11 cellular contexts compared by ENCODE assay signal in genomic region chr7:92586403-92586802, GRCh38. TPM values are rescaled to one million over a fixed set of nuclear protein-coding genes. Genes with fewer than 3 reads are reported as not detected.
A peak's percentile ranks its signal among the peaks of the same experiment; 100 is the strongest.
DNase-seq lines count a peak whose midpoint lies in the region; ATAC-seq and TF ChIP-seq lines count a peak whose summit lies in the region.
"Had no signal": no experiment of that assay in that cellular context is flagged by ENCODE, and none has a peak within 500 bp of the region (broad histone marks: within the 10 kb centered on the region; RNA-seq: fewer than 3 reads in every experiment).

No MANE protein-coding gene starts in this region.

- peaks cover 52% of the 10 kb centered on the region for H3K36me3 Mint-ChIP-seq in activated CD4-positive, alpha-beta memory T cell treated with anti-CD3 and anti-CD28 coated beads, Interleukin-2, amount 10 ng/mL, durations not matched to agents 7 days and 5 days (ENCODE audit: low read depth)

- CTCF ChIA-PET in activated CD4-positive, alpha-beta memory T cell treated with anti-CD3 and anti-CD28 coated beads, Interleukin-2, amount 10 ng/mL, durations not matched to agents 7 days and 5 days (lab: Charles Lee) = interaction anchor here (2.0 kb wide), 1 partner anchor 58 kb away, joined by 6 read pairs; the partner anchor contains the start of genes PEX1 and RBM48

- POLR2A ChIA-PET in activated CD4-positive, alpha-beta memory T cell treated with anti-CD3 and anti-CD28 coated beads, Interleukin-2, amount 10 ng/mL, durations not matched to agents 7 days and 5 days (lab: Charles Lee) = no interaction called here

- H3K4me3 ChIP-seq in AG10803 (ENCODE audit: low read length) = no peak overlapping the region
- no peak overlapping the region for H3K4me3 ChIP-seq in foreskin fibroblast (ENCODE audit: low read depth in 1 of 2, low read length in 2 of 2)
- H3K4me3 ChIP-seq in mucosa of descending colon = no peak overlapping the region
- H3K4me3 ChIP-seq: adrenal gland, gastrocnemius medialis had no signal

- H3K36me3 ChIP-seq in mucosa of descending colon (ENCODE audit: low read depth) = no peaks in the 10 kb centered on the region
- H3K36me3 ChIP-seq: adrenal gland, gastrocnemius medialis had no signal

- H3K4me3 Mint-ChIP-seq in activated CD4-positive, alpha-beta memory T cell treated with anti-CD3 and anti-CD28 coated beads, Interleukin-2, amount 10 ng/mL, durations not matched to agents 7 days and 5 days = no peak overlapping the region

- peak overlapping the region; percentile 57 for H3K27ac Mint-ChIP-seq in activated CD4-positive, alpha-beta memory T cell treated with anti-CD3 and anti-CD28 coated beads, Interleukin-2, amount 10 ng/mL, durations not matched to agents 7 days and 5 days

- ATAC-seq in HG03571 (IDR thresholded peaks at IDR 0.05; ENCODE audit: unreplicated experiment) (no peak), mucosa of descending colon (no peak), GM18511 (IDR thresholded peaks at IDR 0.05; ENCODE audit: unreplicated experiment) (no peak)
- ATAC-seq: gastrocnemius medialis had no signal

- peaks cover 60% of the 10 kb centered on the region for H3K4me1 Mint-ChIP-seq in activated CD4-positive, alpha-beta memory T cell treated with anti-CD3 and anti-CD28 coated beads, Interleukin-2, amount 10 ng/mL, durations not matched to agents 7 days and 5 days

- intact Hi-C loops in mucosa of descending colon (cut with DNase I, micrococcal nuclease) = no loop called here

- peaks cover 4% of the 10 kb centered on the region for H3K9me3 Mint-ChIP-seq in activated CD4-positive, alpha-beta memory T cell treated with anti-CD3 and anti-CD28 coated beads, Interleukin-2, amount 10 ng/mL, durations not matched to agents 7 days and 5 days

- no peaks in the 10 kb centered on the region for H3K27me3 Mint-ChIP-seq in activated CD4-positive, alpha-beta memory T cell treated with anti-CD3 and anti-CD28 coated beads, Interleukin-2, amount 10 ng/mL, durations not matched to agents 7 days and 5 days

- H3K9me3 ChIP-seq in mucosa of descending colon = no peaks in the 10 kb centered on the region
- H3K9me3 ChIP-seq: adrenal gland, gastrocnemius medialis had no signal

- H3K4me1 ChIP-seq in mucosa of descending colon (ENCODE audit: low read depth) = peaks cover 20% of the 10 kb centered on the region

- TF ChIP-seq CTCF in AG10803 (conservative IDR thresholded peaks at IDR 0.05; ENCODE audit: low read length) (no peak), foreskin fibroblast (IDR thresholded peaks at IDR 0.05; ENCODE audit: low read depth, low read length) (no peak), mucosa of descending colon (IDR thresholded peaks at IDR 0.05) (no peak)

- DNase-seq in AG10803 (ENCODE audit: low read depth) = peak; percentile 48
- peak; percentile 45 for DNase-seq in ELR (ENCODE audit: low read depth)
- no peak for DNase-seq in activated CD4-positive, alpha-beta memory T cell treated with anti-CD3 and anti-CD28 coated beads, Interleukin-2, amount 10 ng/mL, durations not matched to agents 7 days and 5 days
- peak; percentile 21 to 59 for DNase-seq in foreskin fibroblast
- DNase-seq in NCI-H2196 (lab: John Stamatoyannopoulos, UW; ENCODE audit: unreplicated experiment) = no peak
- DNase-seq in mucosa of descending colon = no peak
- DNase-seq: adrenal gland; gastrocnemius medialis; stimulated activated CD4-positive, alpha-beta T cell treated with anti-CD3 and anti-CD28 coated beads, Interleukin-12 subunit alpha, Interleukin-12 subunit beta, amount 100 ng/mL, for 4 hours had no signal

RNA-seq across cellular contexts. Expression of gene FAM133B, which starts 3.8 kb away (rescaled TPM):
- 10 to 100 TPM; 23.4 to 25.5 TPM for total RNA-seq in activated CD4-positive, alpha-beta memory T cell treated with anti-CD3 and anti-CD28 coated beads, Interleukin-2, amount 10 ng/mL, durations not matched to agents 7 days and 5 days
- total RNA-seq in mucosa of descending colon = 10 to 100 TPM; 17.3 to 25.7 (median 21.9) TPM

RNA-seq across cellular contexts. Expression of gene RBM48, which starts 57.8 kb away (rescaled TPM):
- total RNA-seq in activated CD4-positive, alpha-beta memory T cell treated with anti-CD3 and anti-CD28 coated beads, Interleukin-2, amount 10 ng/mL, durations not matched to agents 7 days and 5 days = 10 to 100 TPM; 15.0 to 17.8 TPM
- total RNA-seq in mucosa of descending colon = 10 to 100 TPM in 2 of 3 donors, 1 to 10 TPM in 1; 8.7 to 12.9 (median 12.3) TPM

RNA-seq across cellular contexts. Expression of gene PEX1, which starts 58.1 kb away (rescaled TPM):
- total RNA-seq in activated CD4-positive, alpha-beta memory T cell treated with anti-CD3 and anti-CD28 coated beads, Interleukin-2, amount 10 ng/mL, durations not matched to agents 7 days and 5 days = 10 to 100 TPM; 15.0 to 16.4 TPM
- 10 to 100 TPM; 17.4 to 21.5 (median 20.4) TPM for total RNA-seq in mucosa of descending colon

Comparison
In these comparisons a context has a peak if more than half of its experiments do, and no peak if none do; other contexts are left out.
1. DNase-seq: peak in AG10803 (single experiment), ELR (single experiment) and foreskin fibroblast (2 of 2); none in activated CD4-positive, alpha-beta memory T cell treated with anti-CD3 and anti-CD28 coated beads, Interleukin-2, amount 10 ng/mL, durations not matched to agents 7 days and 5 days (single experiment), NCI-H2196 (single experiment) and mucosa of descending colon (0 of 3).